In genomic region chr2:109987458-109988345, GRCh38 we compare ENCODE assay signal across 8 cellular contexts.
DNase-seq lines count a peak whose midpoint lies in the region; ATAC-seq and TF ChIP-seq lines count a peak whose summit lies in the region.
"Not testable (repeated sequence)": the region's sequence is repeated elsewhere in the genome, so short reads cannot be mapped to it uniquely, and the experiment has no call there.

No MANE protein-coding gene starts in this region.

- not testable (repeated sequence) for H3K36me3 ChIP-seq in CD4-positive, CD25-positive, alpha-beta regulatory T cell (ENCODE audit: control insufficient read depth, insufficient read depth, low read length); PC-3 (ENCODE audit: low read depth, low read length); gastroesophageal sphincter; lung (ENCODE audit: control insufficient read depth in 2 of 2, insufficient read depth in 2 of 2, low read length in 2 of 2)

- TF ChIP-seq CTCF in PC-3 (conservative IDR thresholded peaks at IDR 0.05; ENCODE audit: low read depth, low read length); gastroesophageal sphincter (IDR thresholded peaks at IDR 0.05); lung (IDR thresholded peaks at IDR 0.05; ENCODE audit: control extremely low read depth, extremely low read depth): not testable (repeated sequence)

- not testable (repeated sequence) for H3K27me3 ChIP-seq in CD4-positive, CD25-positive, alpha-beta regulatory T cell (ENCODE audit: control insufficient read depth, insufficient read depth, low read length); PC-3 (ENCODE audit: low read length); gastroesophageal sphincter; lung (ENCODE audit: control insufficient read depth, insufficient read depth)

- not testable (repeated sequence) for TF ChIP-seq EP300 in gastroesophageal sphincter (IDR thresholded peaks at IDR 0.05)

- not testable (repeated sequence) for H3K27ac ChIP-seq in CD4-positive, CD25-positive, alpha-beta regulatory T cell (ENCODE audit: insufficient read depth, low read length, poor library complexity, severe bottlenecking); PC-3 (ENCODE audit: low read length); gastroesophageal sphincter; lung (ENCODE audit: low read depth in 1 of 2, low read length in 1 of 2)

- not testable (repeated sequence) for H4K20me1 ChIP-seq in PC-3 (ENCODE audit: low read length)

- ATAC-seq in CD4-positive, CD25-positive, alpha-beta regulatory T cell (ENCODE audit: low read depth in 2 of 2) = peak; percentile 67 to 77
- ATAC-seq in GM19438 (IDR thresholded peaks at IDR 0.05; ENCODE audit: low read depth, unreplicated experiment) (peak; percentile 61), HG02973 (IDR thresholded peaks at IDR 0.05; ENCODE audit: unreplicated experiment) (peak; percentile 48), PC-3 (peak; percentile 70), gastroesophageal sphincter (peak; percentile 80), lung (ENCODE audit: insufficient read depth, low FRiP score) (peak; percentile 78)
- peak; percentile 91 to 93 for ATAC-seq in activated T-cell treated with anti-CD3 and anti-CD28 coated beads, Interleukin-2, amount 50 U/mL, for 72 hours (replicated peaks in 1 of 2)
- ATAC-seq in stimulated activated memory B cell treated with anti-CD40 and anti-IgM and Interleukin-4, amounts not matched to agents 10 μg/mL and 1 μg/mL and 100 μg/mL, for 72 hours = peak; percentile 62

- CTCF ChIA-PET in PC-3 (lab: Charles Lee) = not testable (repeated sequence)

- no CpG with 5 or more reads among the region's 75 CpGs for WGBS in gastroesophageal sphincter (ENCODE audit: low coverage in 1 of 2), 2 donors
- no CpG with 5 or more reads among the region's 75 CpGs for WGBS in lung, 2 donors

- not testable (repeated sequence) for H3K4me1 Mint-ChIP-seq in CD4-positive, CD25-positive, alpha-beta regulatory T cell; activated T-cell treated with anti-CD3 and anti-CD28 coated beads, Interleukin-2, amount 50 U/mL, for 72 hours (ENCODE audit: low read depth); stimulated activated memory B cell treated with anti-CD40 and anti-IgM and Interleukin-4, amounts not matched to agents 10 μg/mL and 1 μg/mL and 100 μg/mL, for 72 hours

- H3K9me2 ChIP-seq in PC-3 (replicated peaks; ENCODE audit: low read length) = not testable (repeated sequence)

- not testable (repeated sequence) for H3K4me2 ChIP-seq in PC-3 (ENCODE audit: low read length)

- not testable (repeated sequence) for H3K4me1 ChIP-seq in CD4-positive, CD25-positive, alpha-beta regulatory T cell (ENCODE audit: control insufficient read depth, insufficient read depth, low read length, poor library complexity, severe bottlenecking); PC-3 (ENCODE audit: insufficient read depth, low read length); gastroesophageal sphincter; lung (ENCODE audit: control insufficient read depth in 2 of 2, insufficient read depth in 2 of 2, low read length in 2 of 2)

- H3K27me3 Mint-ChIP-seq in CD4-positive, CD25-positive, alpha-beta regulatory T cell; activated T-cell treated with anti-CD3 and anti-CD28 coated beads, Interleukin-2, amount 50 U/mL, for 72 hours (ENCODE audit: low read depth); stimulated activated memory B cell treated with anti-CD40 and anti-IgM and Interleukin-4, amounts not matched to agents 10 μg/mL and 1 μg/mL and 100 μg/mL, for 72 hours: not testable (repeated sequence)

- not testable (repeated sequence) for H3K9ac ChIP-seq in PC-3 (ENCODE audit: low read length)

- not testable (repeated sequence) for H3K27ac Mint-ChIP-seq in CD4-positive, CD25-positive, alpha-beta regulatory T cell; activated T-cell treated with anti-CD3 and anti-CD28 coated beads, Interleukin-2, amount 50 U/mL, for 72 hours; stimulated activated memory B cell treated with anti-CD40 and anti-IgM and Interleukin-4, amounts not matched to agents 10 μg/mL and 1 μg/mL and 100 μg/mL, for 72 hours

- POLR2A ChIA-PET in PC-3 (lab: Charles Lee; ENCODE audit: unreplicated experiment) = not testable (repeated sequence)

- DNase-seq in CD4-positive, CD25-positive, alpha-beta regulatory T cell; PC-3; activated T-cell treated with anti-CD3 and anti-CD28 coated beads, Interleukin-2, amount 50 U/mL, for 72 hours; lung (ENCODE audit: low spot score): not testable (repeated sequence)

- not testable (repeated sequence) for H3F3A ChIP-seq in PC-3 (ENCODE audit: low read length, unreplicated experiment)

- BruUV-seq in PC-3 (replicated peaks; lab: Mats Ljungman, UMichigan) = TSS peak; percentile 84

- not testable (repeated sequence) for H3K36me3 Mint-ChIP-seq in CD4-positive, CD25-positive, alpha-beta regulatory T cell; activated T-cell treated with anti-CD3 and anti-CD28 coated beads, Interleukin-2, amount 50 U/mL, for 72 hours (ENCODE audit: insufficient read depth in 2 of 2); stimulated activated memory B cell treated with anti-CD40 and anti-IgM and Interleukin-4, amounts not matched to agents 10 μg/mL and 1 μg/mL and 100 μg/mL, for 72 hours

- H3K4me3 Mint-ChIP-seq in CD4-positive, CD25-positive, alpha-beta regulatory T cell; activated T-cell treated with anti-CD3 and anti-CD28 coated beads, Interleukin-2, amount 50 U/mL, for 72 hours; stimulated activated memory B cell treated with anti-CD40 and anti-IgM and Interleukin-4, amounts not matched to agents 10 μg/mL and 1 μg/mL and 100 μg/mL, for 72 hours: not testable (repeated sequence)

- intact Hi-C loops in PC-3 (cut with micrococcal nuclease) = not testable (repeated sequence)

- not testable (repeated sequence) for H3K9me3 Mint-ChIP-seq in CD4-positive, CD25-positive, alpha-beta regulatory T cell; activated T-cell treated with anti-CD3 and anti-CD28 coated beads, Interleukin-2, amount 50 U/mL, for 72 hours; stimulated activated memory B cell treated with anti-CD40 and anti-IgM and Interleukin-4, amounts not matched to agents 10 μg/mL and 1 μg/mL and 100 μg/mL, for 72 hours

- not testable (repeated sequence) for H2AFZ ChIP-seq in PC-3 (ENCODE audit: low read length)

- H3K79me2 ChIP-seq in PC-3 (ENCODE audit: low read length) = not testable (repeated sequence)

- not testable (repeated sequence) for H3K4me3 ChIP-seq in CD4-positive, CD25-positive, alpha-beta regulatory T cell (ENCODE audit: low read depth, low read length); PC-3 (ENCODE audit: low read length); gastroesophageal sphincter; lung

- TF ChIP-seq POLR2A in gastroesophageal sphincter (IDR thresholded peaks at IDR 0.05) = not testable (repeated sequence)

- H3K9me3 ChIP-seq in CD4-positive, CD25-positive, alpha-beta regulatory T cell (ENCODE audit: control insufficient read depth in 2 of 2, low read length in 2 of 2); PC-3 (ENCODE audit: low read length); gastroesophageal sphincter; lung (ENCODE audit: control insufficient read depth in 2 of 2, insufficient read depth in 1 of 2, low read length in 1 of 2): not testable (repeated sequence)
